ENCODE assay signal across 23 cellular contexts in genomic region chr10:85922363-85923129, GRCh38.
"Had no signal": no experiment of that assay in that cellular context is flagged by ENCODE, and none has a peak within 500 bp of the region (broad histone marks: within the 10 kb centered on the region; RNA-seq: fewer than 3 reads in every experiment).

No MANE protein-coding gene starts in this region.

- FAIRE-seq: colon had no signal

- DNase-seq: activated CD4-positive, alpha-beta memory T cell treated with anti-CD3 and anti-CD28 coated beads, Interleukin-2, amount 10 ng/mL, durations not matched to agents 7 days and 5 days; activated CD4-positive, alpha-beta T cell treated with anti-CD3 and anti-CD28 coated beads for 36 hours; activated naive CD4-positive, alpha-beta T cell treated with Interleukin-2 at 50 U/mL for 16 hours; activated T-cell treated with anti-CD3 and anti-CD28 coated beads, Interleukin-2, amount 50 U/mL, for 24 hours; brain microvascular endothelial cell; central memory CD4-positive, alpha-beta T cell; endodermal cell; foreskin keratinocyte; glutamatergic neuron; hypothalamus; islet precursor cell; left colon; lower lobe of right lung; occipital lobe; retina; stimulated activated CD4-positive, alpha-beta T cell treated with anti-CD3 and anti-CD28 coated beads, Interleukin-4, amount 100 ng/mL, for 1 hour; stimulated activated naive CD8-positive, alpha-beta T cell treated with anti-CD3 and anti-CD28 coated beads, Interleukin-15, amount 100 ng/mL, for 72 hours; T-helper 17 cell; trophoblast cell had no signal

- H3K27ac ChIP-seq: brain microvascular endothelial cell, epithelial cell of prostate, foreskin keratinocyte, lower lobe of right lung had no signal

- H3K4me3 Mint-ChIP-seq: activated CD4-positive, alpha-beta memory T cell treated with anti-CD3 and anti-CD28 coated beads, Interleukin-2, amount 10 ng/mL, durations not matched to agents 7 days and 5 days; activated CD4-positive, alpha-beta T cell treated with anti-CD3 and anti-CD28 coated beads for 36 hours; activated T-cell treated with anti-CD3 and anti-CD28 coated beads, Interleukin-2, amount 50 U/mL, for 24 hours; endodermal cell; stimulated activated naive CD8-positive, alpha-beta T cell treated with anti-CD3 and anti-CD28 coated beads, Interleukin-15, amount 100 ng/mL, for 72 hours; T-helper 17 cell had no signal

- ATAC-seq: activated CD4-positive, alpha-beta T cell treated with anti-CD3 and anti-CD28 coated beads for 36 hours; foreskin keratinocyte; left colon; lower lobe of right lung; stimulated activated naive CD8-positive, alpha-beta T cell treated with anti-CD3 and anti-CD28 coated beads, Interleukin-15, amount 100 ng/mL, for 72 hours; T-helper 17 cell had no signal

- H3K4me3 ChIP-seq: lower lobe of right lung, skin epidermis had no signal

- H3K27ac Mint-ChIP-seq: activated CD4-positive, alpha-beta memory T cell treated with anti-CD3 and anti-CD28 coated beads, Interleukin-2, amount 10 ng/mL, durations not matched to agents 7 days and 5 days; activated CD4-positive, alpha-beta T cell treated with anti-CD3 and anti-CD28 coated beads for 36 hours; activated T-cell treated with anti-CD3 and anti-CD28 coated beads, Interleukin-2, amount 50 U/mL, for 24 hours; activated T-helper 2 cell treated with anti-CD3 and anti-CD28 coated beads, Interferon-gamma antibody, Interleukin-2, Interleukin-4, amounts not matched to agents 10 μg/mL and 5 μg/mL and 100 μg/mL, durations not matched to agents 14 hours and 24 hours and 36 hours; endodermal cell; stimulated activated naive CD8-positive, alpha-beta T cell treated with anti-CD3 and anti-CD28 coated beads, Interleukin-15, amount 100 ng/mL, for 72 hours; T-helper 17 cell had no signal

- H3K9me3 Mint-ChIP-seq: activated CD4-positive, alpha-beta memory T cell treated with anti-CD3 and anti-CD28 coated beads, Interleukin-2, amount 10 ng/mL, durations not matched to agents 7 days and 5 days; activated T-cell treated with anti-CD3 and anti-CD28 coated beads, Interleukin-2, amount 50 U/mL, for 24 hours; activated T-helper 2 cell treated with anti-CD3 and anti-CD28 coated beads, Interferon-gamma antibody, Interleukin-2, Interleukin-4, amounts not matched to agents 10 μg/mL and 5 μg/mL and 100 μg/mL, durations not matched to agents 14 hours and 24 hours and 36 hours; endodermal cell; stimulated activated naive CD8-positive, alpha-beta T cell treated with anti-CD3 and anti-CD28 coated beads, Interleukin-15, amount 100 ng/mL, for 72 hours had no signal

- H3K27me3 Mint-ChIP-seq: activated CD4-positive, alpha-beta T cell treated with anti-CD3 and anti-CD28 coated beads for 36 hours had no signal

- H3K4me1 ChIP-seq: foreskin keratinocyte, lower lobe of right lung had no signal

- H3K4me1 Mint-ChIP-seq: activated CD4-positive, alpha-beta memory T cell treated with anti-CD3 and anti-CD28 coated beads, Interleukin-2, amount 10 ng/mL, durations not matched to agents 7 days and 5 days; activated CD4-positive, alpha-beta T cell treated with anti-CD3 and anti-CD28 coated beads for 36 hours; stimulated activated naive CD8-positive, alpha-beta T cell treated with anti-CD3 and anti-CD28 coated beads, Interleukin-15, amount 100 ng/mL, for 72 hours; T-helper 17 cell had no signal

- H3K9me3 ChIP-seq: lower lobe of right lung had no signal
